14 cellular contexts compared by ENCODE assay signal in the genomic region with DNA sequence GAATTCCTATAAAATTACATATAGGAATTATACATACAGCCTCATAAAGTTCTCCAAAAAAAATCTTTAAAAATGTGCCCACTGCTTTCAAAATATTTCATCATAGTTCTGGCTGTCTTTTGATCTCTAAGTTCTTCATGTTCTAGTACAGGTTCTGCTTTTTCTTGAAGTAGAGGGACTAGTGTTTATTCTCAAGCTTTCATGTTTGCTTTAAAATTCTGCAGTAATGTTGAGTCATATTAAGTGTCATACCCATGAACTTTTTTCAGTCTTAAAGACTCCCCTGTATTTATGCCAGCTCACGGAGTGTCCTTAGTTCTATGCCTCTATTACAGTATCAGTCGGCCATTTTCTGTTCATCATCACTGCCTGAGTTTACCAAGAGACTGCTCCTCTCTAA. TPM values are rescaled to one million over a fixed set of nuclear protein-coding genes. Genes with fewer than 3 reads are reported as not detected.
DNase-seq lines count a peak whose midpoint lies in the region; ATAC-seq and TF ChIP-seq lines count a peak whose summit lies in the region.
"Had no signal": no experiment of that assay in that cellular context is flagged by ENCODE, and none has a peak within 500 bp of the region (broad histone marks: within the 10 kb centered on the region; RNA-seq: fewer than 3 reads in every experiment).

No MANE protein-coding gene starts in this region.

- peak; percentile 54 for DNase-seq in HT1080 (ENCODE audit: low read depth)
- peak; percentile 20 for DNase-seq in SKM-1 (lab: John Stamatoyannopoulos, UW; ENCODE audit: unreplicated experiment)
- peak; percentile 45 for DNase-seq in fibroblast of villous mesenchyme (ENCODE audit: low read depth)
- no peak for DNase-seq in stomach
- DNase-seq in naive thymus-derived CD8-positive, alpha-beta T cell = no peak
- DNase-seq in stimulated activated naive CD4-positive, alpha-beta T cell treated with Interleukin-2 at 50 U/mL for 16 hours (lab: John Stamatoyannopoulos, UW) = no peak
- no peak for DNase-seq in natural killer cell treated with Interleukin-12 subunit alpha and Interleukin-12 subunit beta and Interleukin-15 and Interleukin-18, amount 100 ng/mL, for 72 hours (ENCODE audit: low spot score)
- DNase-seq in foreskin melanocyte = no peak
- DNase-seq: activated CD4-positive, alpha-beta T cell treated with anti-CD3 and anti-CD28 coated beads, Interleukin-2, amount 50 U/mL, for 48 hours; adrenal gland; H7; NCI-H1694 treated with DMSO at 0.1 percent for 48 hours; stimulated activated CD4-positive, alpha-beta T cell treated with anti-CD3 and anti-CD28 coated beads, Interleukin-2, amount 100 ng/mL, for 24 hours; testis had no signal

- H3K9me3 ChIP-seq in stomach = no peaks in the 10 kb centered on the region
- H3K9me3 ChIP-seq: adrenal gland, testis had no signal

- no peak for TF ChIP-seq POLR2A in stomach (IDR thresholded peaks at IDR 0.05)

- no peaks in the 10 kb centered on the region for H3K27me3 ChIP-seq in stomach
- H3K27me3 ChIP-seq: adrenal gland, testis had no signal

- peaks cover 5 to 22% (median 17%) of the 10 kb centered on the region in 4 donors for H3K36me3 ChIP-seq in stomach
- H3K36me3 ChIP-seq: adrenal gland had no signal

- 69 to 95% (median 77%) methylated on average over 2 of the region's 2 CpGs for WGBS in stomach, 5 donors

- intact Hi-C loops in stomach (cut with DNase I; ENCODE audit: low total_unique reads) = no loop called here

- no peaks in the 10 kb centered on the region for H3K27me3 Mint-ChIP-seq in naive thymus-derived CD8-positive, alpha-beta T cell
- H3K27me3 Mint-ChIP-seq in natural killer cell treated with Interleukin-12 subunit alpha and Interleukin-12 subunit beta and Interleukin-15 and Interleukin-18, amount 100 ng/mL, for 72 hours = no peaks in the 10 kb centered on the region

- H3K4me3 ChIP-seq in fibroblast of villous mesenchyme (ENCODE audit: low read depth, low read length) = no peak overlapping the region
- H3K4me3 ChIP-seq in stomach = no peak overlapping the region
- H3K4me3 ChIP-seq: adrenal gland, testis had no signal

- peaks cover 16 to 31% (median 28%) of the 10 kb centered on the region in 4 donors for H3K4me1 Mint-ChIP-seq in naive thymus-derived CD8-positive, alpha-beta T cell
- peaks cover 10 to 19% of the 10 kb centered on the region in 2 donors for H3K4me1 Mint-ChIP-seq in natural killer cell treated with Interleukin-12 subunit alpha and Interleukin-12 subunit beta and Interleukin-15 and Interleukin-18, amount 100 ng/mL, for 72 hours (ENCODE audit: low read depth in 2 of 2)

- H3K4me3 Mint-ChIP-seq in naive thymus-derived CD8-positive, alpha-beta T cell = no peak overlapping the region
- H3K4me3 Mint-ChIP-seq in natural killer cell treated with Interleukin-12 subunit alpha and Interleukin-12 subunit beta and Interleukin-15 and Interleukin-18, amount 100 ng/mL, for 72 hours = no peak overlapping the region

- H3K36me3 Mint-ChIP-seq in naive thymus-derived CD8-positive, alpha-beta T cell = no peaks in the 10 kb centered on the region
- peaks cover 5% of the 10 kb centered on the region for H3K36me3 Mint-ChIP-seq in natural killer cell treated with Interleukin-12 subunit alpha and Interleukin-12 subunit beta and Interleukin-15 and Interleukin-18, amount 100 ng/mL, for 72 hours

- ATAC-seq in naive thymus-derived CD8-positive, alpha-beta T cell = no peak
- ATAC-seq in natural killer cell treated with Interleukin-12 subunit alpha and Interleukin-12 subunit beta and Interleukin-15 and Interleukin-18, amount 100 ng/mL, for 72 hours = no peak

- no peak overlapping the region for H3K27ac Mint-ChIP-seq in naive thymus-derived CD8-positive, alpha-beta T cell
- no peak overlapping the region for H3K27ac Mint-ChIP-seq in natural killer cell treated with Interleukin-12 subunit alpha and Interleukin-12 subunit beta and Interleukin-15 and Interleukin-18, amount 100 ng/mL, for 72 hours

- TF ChIP-seq EP300 in stomach (IDR thresholded peaks at IDR 0.05) = no peak

- peak overlapping the region in 3 of 5 donors; percentile 17 to 56 (median 33) for H3K27ac ChIP-seq in stomach
- H3K27ac ChIP-seq: adrenal gland had no signal

- POLR2A ChIA-PET in naive thymus-derived CD8-positive, alpha-beta T cell (lab: Charles Lee) = no interaction called here

- no peaks in the 10 kb centered on the region for H3K9me3 Mint-ChIP-seq in naive thymus-derived CD8-positive, alpha-beta T cell
- no peaks in the 10 kb centered on the region for H3K9me3 Mint-ChIP-seq in natural killer cell treated with Interleukin-12 subunit alpha and Interleukin-12 subunit beta and Interleukin-15 and Interleukin-18, amount 100 ng/mL, for 72 hours

- H3K4me1 ChIP-seq in stomach = peaks cover 0 to 38% (median 20%) of the 10 kb centered on the region in 4 donors
- H3K4me1 ChIP-seq: testis had no signal

- TF ChIP-seq CTCF in fibroblast of villous mesenchyme (IDR thresholded peaks at IDR 0.05; ENCODE audit: insufficient read depth, low read depth, low read length) = no peak
- TF ChIP-seq CTCF in stomach (IDR thresholded peaks at IDR 0.05) = no peak

RNA-seq across cellular contexts. Expression of gene CCDC141, which starts 54.8 kb away (rescaled TPM):
- total RNA-seq in HT1080 (2014; rRNA removed; shearing (Covaris generic)) = not detected in 2 replicates
- 0.01 TPM in 1 of 2 replicates, not detected in the other for polyA plus RNA-seq in HT1080 (2015; cell fraction: cytosol; rRNA removed)
- not detected in 2 replicates for polyA plus RNA-seq in HT1080 (2015; cell fraction: nucleus; rRNA removed)
- total RNA-seq in fibroblast of villous mesenchyme = under 0.01 TPM in 1 of 2 replicates, not detected in the other
- 10 to 100 TPM in 1 of 5 donors, 1 to 10 TPM in 3, under 1 TPM in 1; 0.58 to 12.5 (median 1.2) TPM for total RNA-seq in stomach
- polyA plus RNA-seq in stomach = under 1 TPM in 2 of 3 donors, not detected in 1; 0.10 to 0.12 TPM
- 10 to 100 TPM; 26.8 to 27.0 TPM for total RNA-seq in naive thymus-derived CD8-positive, alpha-beta T cell
- polyA plus RNA-seq in naive thymus-derived CD8-positive, alpha-beta T cell = 10 to 100 TPM in 1 of 3 donors, 1 to 10 TPM in 2; 4.2 to 12.0 (median 9.8) TPM
- total RNA-seq in natural killer cell treated with Interleukin-12 subunit alpha and Interleukin-12 subunit beta and Interleukin-15 and Interleukin-18, amount 100 ng/mL, for 72 hours = 1 to 10 TPM in 1 of 2 donors, under 1 TPM in 1; 0.24 to 1.2 TPM

Comparison
In these comparisons a context has a peak if more than half of its experiments do, and no peak if none do; other contexts are left out.
1. DNase-seq: peak in HT1080 (single experiment), SKM-1 (single experiment) and fibroblast of villous mesenchyme (single experiment); none in stomach (single experiment), naive thymus-derived CD8-positive, alpha-beta T cell (0 of 10), stimulated activated naive CD4-positive, alpha-beta T cell treated with Interleukin-2 at 50 U/mL for 16 hours (single experiment), natural killer cell treated with Interleukin-12 subunit alpha and Interleukin-12 subunit beta and Interleukin-15 and Interleukin-18, amount 100 ng/mL, for 72 hours (single experiment) and foreskin melanocyte (single experiment).